Comparison of ENCODE assay signal across 8 cellular contexts in genomic region chr6:42453649-42454427, GRCh38. TPM values are rescaled to one million over a fixed set of nuclear protein-coding genes. Genes with fewer than 3 reads are reported as not detected.
A peak's percentile ranks its signal among the peaks of the same experiment; 100 is the strongest.
DNase-seq lines count a peak whose midpoint lies in the region; ATAC-seq, FAIRE-seq and TF ChIP-seq lines count a peak whose summit lies in the region.

No MANE protein-coding gene starts in this region.

- H3K27ac ChIP-seq in subcutaneous abdominal adipose tissue (ENCODE audit: low read depth, low read length), result no peak overlapping the region

- H3K36me3 ChIP-seq in bronchial epithelial cell (ENCODE audit: control insufficient read depth, insufficient read depth, low read length), result no peaks in the 10 kb centered on the region
- H3K36me3 ChIP-seq in subcutaneous abdominal adipose tissue (ENCODE audit: control insufficient read depth in 5 of 5, insufficient read depth in 5 of 5, low read length in 5 of 5), result no peaks in the 10 kb centered on the region

- H3K4me3 ChIP-seq in bronchial epithelial cell (ENCODE audit: low read depth, low read length) (peak overlapping the region; percentile 47), subcutaneous abdominal adipose tissue (ENCODE audit: low read depth in 1 of 5, low read length in 5 of 5) (peak overlapping the region; percentile 66 to 90 (median 87))

- H3K9me3 ChIP-seq in subcutaneous abdominal adipose tissue (ENCODE audit: control insufficient read depth in 5 of 5, low read length in 5 of 5), result no peaks in the 10 kb centered on the region

- H3K4me1 ChIP-seq in subcutaneous abdominal adipose tissue (ENCODE audit: control insufficient read depth in 5 of 5, insufficient read depth in 5 of 5, low read length in 5 of 5), result peaks cover 2 to 47% (median 41%) of the 10 kb centered on the region in 5 donors

- no peak for TF ChIP-seq CTCF in bronchial epithelial cell (IDR thresholded peaks at IDR 0.05; ENCODE audit: insufficient read depth, low read length, severe bottlenecking)

- FAIRE-seq in bronchial epithelial cell (lab: Jason Lieb, UNC), result no peak

- H3K27me3 ChIP-seq in bronchial epithelial cell (ENCODE audit: control insufficient read depth, insufficient read depth, low read length) (no peaks in the 10 kb centered on the region), subcutaneous abdominal adipose tissue (ENCODE audit: control insufficient read depth in 5 of 5, insufficient read depth in 4 of 5, low read length in 5 of 5) (peaks cover 3 to 19% (median 9%) of the 10 kb centered on the region in 5 donors)

- ATAC-seq in left lobe of liver (peak; percentile 14), HG02981 (IDR thresholded peaks at IDR 0.05; ENCODE audit: unreplicated experiment) (no peak), GM21723 (IDR thresholded peaks at IDR 0.05; ENCODE audit: unreplicated experiment) (no peak)

- peak; percentile 21 for DNase-seq in NCI-H510A treated with DMSO at 0.1 percent for 48 hours (lab: John Stamatoyannopoulos, UW)
- DNase-seq in NCI-H510A (lab: John Stamatoyannopoulos, UW), result no peak
- DNase-seq in NCI-H226, result peak; percentile 73
- DNase-seq in bronchial epithelial cell (ENCODE audit: low read depth), result peak; percentile 29
- DNase-seq in left lobe of liver (ENCODE audit: low spot score), result peak; percentile 45

- H3K9ac ChIP-seq in subcutaneous abdominal adipose tissue (ENCODE audit: low read length in 5 of 5), result peak overlapping the region in 2 of 5 donors; percentile 5 to 56

RNA-seq across cellular contexts. Expression of gene TRERF1, which starts 2.1 kb away (rescaled TPM):
- total RNA-seq in bronchial epithelial cell (1.4 and 1.8 TPM in 2 replicates), left lobe of liver (0.58 TPM)
